In the genomic region with DNA sequence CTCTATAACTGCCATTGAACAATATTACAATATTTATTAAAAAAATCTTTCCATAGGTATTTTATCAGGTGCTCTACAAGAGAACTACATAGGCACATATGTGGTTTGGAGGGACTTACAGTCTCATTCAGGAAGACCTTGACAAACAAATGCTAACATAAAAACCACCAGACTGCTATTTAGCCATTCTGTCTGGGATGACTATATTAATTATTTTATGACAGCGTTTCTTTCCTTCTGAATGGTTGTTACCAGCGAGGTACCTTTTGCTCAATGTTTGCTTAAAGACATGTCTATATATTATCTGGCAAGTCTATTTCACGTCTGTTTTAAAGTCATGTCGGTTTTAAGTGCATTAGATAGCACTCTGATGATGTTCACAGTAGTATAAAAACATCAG, we compare ENCODE assay signal across 20 cellular contexts.
DNase-seq lines count a peak whose midpoint lies in the region; ATAC-seq and TF ChIP-seq lines count a peak whose summit lies in the region.
"Had no signal": no experiment of that assay in that cellular context is flagged by ENCODE, and none has a peak within 500 bp of the region (broad histone marks: within the 10 kb centered on the region; RNA-seq: fewer than 3 reads in every experiment).

No MANE protein-coding gene starts in this region.

- H2AK9ac ChIP-seq in IMR-90 (replicated peaks; ENCODE audit: low read depth, low read length, poor library complexity): no peak overlapping the region

- CTCF ChIA-PET in IMR-90 (lab: Yijun Ruan, JAX): no interaction called here

- H3K4me1 ChIP-seq in IMR-90 (ENCODE audit: control insufficient read depth, insufficient read depth, low read length) (peaks cover 9% of the 10 kb centered on the region), GM23248 (ENCODE audit: insufficient read depth) (peaks cover 25% of the 10 kb centered on the region), GM23338 (ENCODE audit: insufficient read depth) (no peaks in the 10 kb centered on the region)

- H3K4me2 ChIP-seq in IMR-90 (ENCODE audit: low read depth, low read length) (no peak overlapping the region), GM23248 (ENCODE audit: unreplicated experiment) (no peak overlapping the region), GM23338 (no peak overlapping the region)
- H3K4me2 ChIP-seq: A549, KMS-11, SK-N-SH had no signal

- no peaks in the 10 kb centered on the region for H3K9me3 Mint-ChIP-seq in activated T-cell treated with anti-CD3 and anti-CD28 coated beads, Interleukin-2, amount 50 U/mL, for 72 hours
- H3K9me3 Mint-ChIP-seq in activated T-helper 17 cell treated with anti-CD3 and anti-CD28 coated beads, Interleukin-2, amount 50 U/mL, for 72 hours: no peaks in the 10 kb centered on the region
- no peaks in the 10 kb centered on the region for H3K9me3 Mint-ChIP-seq in stimulated activated effector memory CD8-positive, alpha-beta T cell treated with anti-CD3 and anti-CD28 coated beads, Interleukin-12 subunit alpha, Interleukin-12 subunit beta, amount 100 ng/mL, for 72 hours
- no peaks in the 10 kb centered on the region for H3K9me3 Mint-ChIP-seq in GM23338
- H3K9me3 Mint-ChIP-seq: CD4-positive, alpha-beta memory T cell had no signal

- peaks cover 6% of the 10 kb centered on the region; the same call in 1 of the 2 replicates for H3K9me1 ChIP-seq in IMR-90 (ENCODE audit: insufficient read depth, low read length)

- H2AK5ac ChIP-seq in IMR-90 (ENCODE audit: low read depth, low read length): no peak overlapping the region

- no peaks in the 10 kb centered on the region for H3K36me3 ChIP-seq in IMR-90 (ENCODE audit: control insufficient read depth, insufficient read depth, low read length)
- H3K36me3 ChIP-seq in GM23248 (ENCODE audit: low read depth): no peaks in the 10 kb centered on the region
- no peaks in the 10 kb centered on the region for H3K36me3 ChIP-seq in GM23338 (ENCODE audit: insufficient read depth)

- no TSS peak for BruUV-seq in IMR-90 (replicated peaks; lab: Mats Ljungman, UMichigan)

- no peak overlapping the region for H4K5ac ChIP-seq in IMR-90 (ENCODE audit: low read depth, low read length)

- DNase-seq in activated T-cell treated with anti-CD3 and anti-CD28 coated beads, Interleukin-2, amount 50 U/mL, for 72 hours: no peak
- no peak for DNase-seq in activated T-cell treated with anti-CD3 and anti-CD28 coated beads, Interleukin-2, amount 50 U/mL, for 1 hour
- DNase-seq in IMR-90: no peak
- DNase-seq in stimulated activated effector memory CD8-positive, alpha-beta T cell treated with anti-CD3 and anti-CD28 coated beads, Interleukin-12 subunit alpha, Interleukin-12 subunit beta, amount 100 ng/mL, for 72 hours (ENCODE audit: low spot score in 2 of 2): no peak
- no peak for DNase-seq in GM23248
- DNase-seq in GM23338 (ENCODE audit: low spot score): no peak
- DNase-seq: Calu3; CD4-positive, alpha-beta memory T cell; NCI-H1436 treated with DMSO at 0.1 percent for 48 hours; NCI-H2107; NCI-H2227 treated with DMSO at 0.1 percent for 48 hours; NCI-H510A treated with DMSO at 0.1 percent for 48 hours; NCI-H774; OCI-M1; Right ventricle myocardium superior; SK-N-SH had no signal

- in situ Hi-C loops in IMR-90 (cut with MboI; ENCODE audit: low sequenced_read_pairs) (no loop called here), GM23248 (cut with MboI) (no loop called here)

- no peak overlapping the region for H4K8ac ChIP-seq in IMR-90 (ENCODE audit: low read depth in 2 of 2, low read length in 2 of 2)

- no peaks in the 10 kb centered on the region for H4K20me1 ChIP-seq in IMR-90 (ENCODE audit: insufficient read depth, low read length)
- no peaks in the 10 kb centered on the region for H4K20me1 ChIP-seq in GM23248 (ENCODE audit: insufficient read depth)
- no peaks in the 10 kb centered on the region for H4K20me1 ChIP-seq in GM23338 (replicated peaks; ENCODE audit: insufficient read depth)

- POLR2A ChIA-PET in IMR-90 (lab: Charles Lee; ENCODE audit: unreplicated experiment): no interaction called here

- no peaks in the 10 kb centered on the region for H3K9me3 ChIP-seq in IMR-90 (ENCODE audit: control insufficient read depth, insufficient read depth, low read length)
- H3K9me3 ChIP-seq in GM23248 (ENCODE audit: low read depth): no peaks in the 10 kb centered on the region
- H3K9me3 ChIP-seq: A549, SK-N-SH had no signal

- intact Hi-C loops in IMR-90 (cut with micrococcal nuclease): no loop called here

- TF ChIP-seq RAD21 in IMR-90 (IDR thresholded peaks at IDR 0.05; ENCODE audit: low read length): no peak

- TF ChIP-seq CTCF in IMR-90 (conservative IDR thresholded peaks at IDR 0.05; ENCODE audit: low read depth, low read length): no peak
- TF ChIP-seq CTCF in GM23338 (conservative IDR thresholded peaks at IDR 0.05; ENCODE audit: low read depth in 2 of 2): no peak

- H3K9me2 ChIP-seq in GM23248 (ENCODE audit: insufficient read depth) (0 out of 2 replicates have a peak, but pooled peaks cover 6% of the 10 kb centered on the region), GM23338 (ENCODE audit: insufficient read depth) (no peaks in the 10 kb centered on the region)
- H3K9me2 ChIP-seq: SK-N-SH had no signal

- peaks cover 7% of the 10 kb centered on the region for H3K27me3 Mint-ChIP-seq in activated T-cell treated with anti-CD3 and anti-CD28 coated beads, Interleukin-2, amount 50 U/mL, for 72 hours (ENCODE audit: low read depth)
- H3K27me3 Mint-ChIP-seq in activated T-helper 17 cell treated with anti-CD3 and anti-CD28 coated beads, Interleukin-2, amount 50 U/mL, for 72 hours: no peaks in the 10 kb centered on the region
- no peaks in the 10 kb centered on the region for H3K27me3 Mint-ChIP-seq in GM23338 (ENCODE audit: insufficient read depth, low read depth, poor library complexity)
- H3K27me3 Mint-ChIP-seq: CD4-positive, alpha-beta memory T cell had no signal

- H4K91ac ChIP-seq in IMR-90 (ENCODE audit: insufficient read depth, low read depth, low read length): no peak overlapping the region

- no peak overlapping the region for H3K27ac ChIP-seq in IMR-90 (ENCODE audit: insufficient read depth, low read length)
- H3K27ac ChIP-seq in GM23248: no peak overlapping the region
- H3K27ac ChIP-seq in GM23338 (ENCODE audit: low read depth): no peak overlapping the region
- H3K27ac ChIP-seq: A549, KMS-11 had no signal

- H3K27ac Mint-ChIP-seq in activated T-cell treated with anti-CD3 and anti-CD28 coated beads, Interleukin-2, amount 50 U/mL, for 72 hours: peak overlapping the region; percentile 60
- peak overlapping the region; percentile 81 for H3K27ac Mint-ChIP-seq in activated T-helper 17 cell treated with anti-CD3 and anti-CD28 coated beads, Interleukin-2, amount 50 U/mL, for 72 hours
- peak overlapping the region; percentile 73 for H3K27ac Mint-ChIP-seq in stimulated activated effector memory CD8-positive, alpha-beta T cell treated with anti-CD3 and anti-CD28 coated beads, Interleukin-12 subunit alpha, Interleukin-12 subunit beta, amount 100 ng/mL, for 72 hours
- H3K27ac Mint-ChIP-seq in GM23338: no peak overlapping the region

- peak overlapping the region; percentile 16 to 58 for H3K4me3 Mint-ChIP-seq in activated T-cell treated with anti-CD3 and anti-CD28 coated beads, Interleukin-2, amount 50 U/mL, for 72 hours
- peak overlapping the region; percentile 65 for H3K4me3 Mint-ChIP-seq in activated T-helper 17 cell treated with anti-CD3 and anti-CD28 coated beads, Interleukin-2, amount 50 U/mL, for 72 hours
- no peak overlapping the region for H3K4me3 Mint-ChIP-seq in stimulated activated effector memory CD8-positive, alpha-beta T cell treated with anti-CD3 and anti-CD28 coated beads, Interleukin-12 subunit alpha, Interleukin-12 subunit beta, amount 100 ng/mL, for 72 hours
- H3K4me3 Mint-ChIP-seq in GM23338: no peak overlapping the region

- TF ChIP-seq POLR2A in IMR-90 (IDR thresholded peaks at IDR 0.05; ENCODE audit: low read depth, low read length): no peak

- no CpG with 5 or more reads among the region's 4 CpGs for WGBS in IMR-90 (ENCODE audit: extremely low coverage in 2 of 2, insufficient read length in 1 of 2), 2 experiments
- WGBS in GM23248 (ENCODE audit: low coverage in 1 of 2, low lambda C conversion rate in 2 of 2, missing lambda C conversion rate in 2 of 2), 2 experiments: 94 to 99% methylated on average over 4 of the region's 4 CpGs

- no peaks in the 10 kb centered on the region for H3K79me2 ChIP-seq in GM23248 (ENCODE audit: insufficient read depth)
- H3K79me2 ChIP-seq in GM23338 (replicated peaks; ENCODE audit: insufficient read depth): no peaks in the 10 kb centered on the region

- H2BK20ac ChIP-seq in IMR-90 (ENCODE audit: low read depth, low read length): no peak overlapping the region

- H3K9ac ChIP-seq in IMR-90 (ENCODE audit: low read depth, low read length): no peak overlapping the region
- H3K9ac ChIP-seq in GM23248: no peak overlapping the region
- H3K9ac ChIP-seq: KMS-11, SK-N-SH had no signal

- peak; percentile 11 to 39 for ATAC-seq in activated T-cell treated with anti-CD3 and anti-CD28 coated beads, Interleukin-2, amount 50 U/mL, for 72 hours (replicated peaks in 1 of 2)
- no peak for ATAC-seq in IMR-90 (ENCODE audit: low read depth)
- peak; percentile 11 for ATAC-seq in activated T-helper 17 cell treated with anti-CD3 and anti-CD28 coated beads, Interleukin-2, amount 50 U/mL, for 72 hours (replicated peaks)
- ATAC-seq in stimulated activated effector memory CD8-positive, alpha-beta T cell treated with anti-CD3 and anti-CD28 coated beads, Interleukin-12 subunit alpha, Interleukin-12 subunit beta, amount 100 ng/mL, for 72 hours: no peak
- ATAC-seq in GM23338: no peak
- ATAC-seq: A549, HepG2 had no signal

- peak overlapping the region; percentile 46; the same call in 1 of the 2 replicates for H2BK120ac ChIP-seq in IMR-90 (ENCODE audit: low read depth, low read length)

- no peak overlapping the region for H3K14ac ChIP-seq in IMR-90 (replicated peaks; ENCODE audit: low read depth, low read length)

- H3K79me1 ChIP-seq in IMR-90 (ENCODE audit: low read depth in 1 of 2, low read length in 2 of 2): peaks cover 0 to 8% of the 10 kb centered on the region in 2 experiments; a peak in 2 of 4 replicates

- no peak overlapping the region for H3K4me3 ChIP-seq in IMR-90 (ENCODE audit: insufficient read depth, low read depth, low read length)
- no peak overlapping the region for H3K4me3 ChIP-seq in GM23248
- H3K4me3 ChIP-seq in GM23338: no peak overlapping the region
- H3K4me3 ChIP-seq: A549 had no signal

- H3K27me3 ChIP-seq in IMR-90 (ENCODE audit: control insufficient read depth, insufficient read depth, low read length) (no peaks in the 10 kb centered on the region), GM23248 (replicated peaks; ENCODE audit: insufficient read depth) (no peaks in the 10 kb centered on the region), GM23338 (ENCODE audit: insufficient read depth) (no peaks in the 10 kb centered on the region)

- dilution Hi-C loops in IMR-90 (cut with HindIII; ENCODE audit: low sequenced_read_pairs, unreplicated experiment): no loop called here

- peaks cover 89% of the 10 kb centered on the region for H3K4me1 Mint-ChIP-seq in activated T-cell treated with anti-CD3 and anti-CD28 coated beads, Interleukin-2, amount 50 U/mL, for 72 hours (ENCODE audit: low read depth)
- peaks cover 61% of the 10 kb centered on the region for H3K4me1 Mint-ChIP-seq in activated T-helper 17 cell treated with anti-CD3 and anti-CD28 coated beads, Interleukin-2, amount 50 U/mL, for 72 hours
- H3K4me1 Mint-ChIP-seq in stimulated activated effector memory CD8-positive, alpha-beta T cell treated with anti-CD3 and anti-CD28 coated beads, Interleukin-12 subunit alpha, Interleukin-12 subunit beta, amount 100 ng/mL, for 72 hours: peaks cover 71% of the 10 kb centered on the region
- no peaks in the 10 kb centered on the region for H3K4me1 Mint-ChIP-seq in GM23338

- no peak overlapping the region for H3K23ac ChIP-seq in IMR-90 (ENCODE audit: low read depth, low read length)

- H3K4ac ChIP-seq in IMR-90 (ENCODE audit: low read depth, low read length): no peak overlapping the region

- no peak overlapping the region for H3K56ac ChIP-seq in IMR-90 (ENCODE audit: extremely low read depth, insufficient read depth, low read length)

- H3K36me3 Mint-ChIP-seq in activated T-cell treated with anti-CD3 and anti-CD28 coated beads, Interleukin-2, amount 50 U/mL, for 72 hours (ENCODE audit: insufficient read depth in 2 of 2): peaks cover 0 to 3% of the 10 kb centered on the region in 2 donors
- H3K36me3 Mint-ChIP-seq in activated T-helper 17 cell treated with anti-CD3 and anti-CD28 coated beads, Interleukin-2, amount 50 U/mL, for 72 hours (ENCODE audit: low read depth): peaks cover 28% of the 10 kb centered on the region
- H3K36me3 Mint-ChIP-seq in stimulated activated effector memory CD8-positive, alpha-beta T cell treated with anti-CD3 and anti-CD28 coated beads, Interleukin-12 subunit alpha, Interleukin-12 subunit beta, amount 100 ng/mL, for 72 hours: peaks cover 19% of the 10 kb centered on the region
- H3K36me3 Mint-ChIP-seq in GM23338 (ENCODE audit: low read depth): no peaks in the 10 kb centered on the region

- H3F3A ChIP-seq in GM23248 (ENCODE audit: insufficient read depth) (peaks cover 25% of the 10 kb centered on the region), GM23338 (replicated peaks; ENCODE audit: low read depth) (no peaks in the 10 kb centered on the region)

- no peak overlapping the region for H3K18ac ChIP-seq in IMR-90 (ENCODE audit: low read depth, low read length)

- no peak overlapping the region for H2BK5ac ChIP-seq in IMR-90 (ENCODE audit: low read depth, low read length, poor library complexity, severe bottlenecking)

- 0 out of 3 replicates have a peak overlapping the region, but pooled peaks have one; percentile 2 for H2BK15ac ChIP-seq in IMR-90 (ENCODE audit: low read depth, low read length)

- no peak overlapping the region for H2AFZ ChIP-seq in IMR-90 (replicated peaks; ENCODE audit: low read length, poor library complexity)
- H2AFZ ChIP-seq in GM23248: no peak overlapping the region
- no peak overlapping the region for H2AFZ ChIP-seq in GM23338

Comparison
In these comparisons a context has a peak if more than half of its experiments do, and no peak if none do; other contexts are left out.
1. ATAC-seq: peak in activated T-cell treated with anti-CD3 and anti-CD28 coated beads, Interleukin-2, amount 50 U/mL, for 72 hours (2 of 2) and activated T-helper 17 cell treated with anti-CD3 and anti-CD28 coated beads, Interleukin-2, amount 50 U/mL, for 72 hours (single experiment); none in IMR-90 (single experiment), stimulated activated effector memory CD8-positive, alpha-beta T cell treated with anti-CD3 and anti-CD28 coated beads, Interleukin-12 subunit alpha, Interleukin-12 subunit beta, amount 100 ng/mL, for 72 hours (single experiment) and GM23338 (single experiment).
2. H3K4me3 Mint-ChIP-seq: peak in activated T-cell treated with anti-CD3 and anti-CD28 coated beads, Interleukin-2, amount 50 U/mL, for 72 hours (2 of 2) and activated T-helper 17 cell treated with anti-CD3 and anti-CD28 coated beads, Interleukin-2, amount 50 U/mL, for 72 hours (single experiment); none in stimulated activated effector memory CD8-positive, alpha-beta T cell treated with anti-CD3 and anti-CD28 coated beads, Interleukin-12 subunit alpha, Interleukin-12 subunit beta, amount 100 ng/mL, for 72 hours (single experiment) and GM23338 (single experiment).